34 cellular contexts compared by ENCODE assay signal in genomic region chr7:50159154-50159553, GRCh38.
"Had no signal": no experiment of that assay in that cellular context is flagged by ENCODE, and none has a peak within 500 bp of the region (broad histone marks: within the 10 kb centered on the region; RNA-seq: fewer than 3 reads in every experiment).

No MANE protein-coding gene starts in this region.

- ATAC-seq: activated CD4-positive, CD25-positive, alpha-beta regulatory T cell treated with anti-CD3 and anti-CD28 coated beads, Interleukin-2, amount 50 U/mL, for 24 hours; activated naive CD4-positive, alpha-beta T cell treated with anti-CD3 and anti-CD28 coated beads, Interleukin-2, amount 50 U/mL, for 72 hours; activated naive CD8-positive, alpha-beta T cell treated with anti-CD3 and anti-CD28 coated beads, Interleukin-2, amount 50 U/mL, for 24 hours; activated T-cell treated with anti-CD3 and anti-CD28 coated beads, Interleukin-2, amount 50 U/mL, for 72 hours; foreskin keratinocyte; gastrocnemius medialis; T-helper 17 cell had no signal

- H3K36me3 Mint-ChIP-seq: activated naive CD4-positive, alpha-beta T cell treated with anti-CD3 and anti-CD28 coated beads, Interleukin-2, amount 10 ng/mL, durations not matched to agents 7 days and 5 days; brain had no signal

- H3K4me3 Mint-ChIP-seq: activated B cell treated with CpG ODN at 0.5 μM for 24 hours; activated CD4-positive, alpha-beta memory T cell treated with anti-CD3 and anti-CD28 coated beads, Interleukin-2, amount 10 ng/mL, durations not matched to agents 7 days and 5 days; activated naive CD4-positive, alpha-beta T cell treated with anti-CD3 and anti-CD28 coated beads, Interleukin-2, amount 10 ng/mL, durations not matched to agents 7 days and 5 days; activated naive CD8-positive, alpha-beta T cell treated with anti-CD3 and anti-CD28 coated beads, Interleukin-2, amount 50 U/mL, for 24 hours; activated T-cell treated with anti-CD3 and anti-CD28 coated beads, Interleukin-2, amount 50 U/mL, for 24 hours; activated T-cell treated with anti-CD3 and anti-CD28 coated beads, Interleukin-2, amount 50 U/mL, for 72 hours; brain; T-helper 17 cell; T-helper 2 cell treated with Interferon-gamma antibody and Interleukin-4, amounts not matched to agents 5 μg/mL and 100 μg/mL, for 36 hours had no signal

- H3K27me3 ChIP-seq: adrenal gland, ascending aorta, breast epithelium, cardiac muscle cell, colonic mucosa, foreskin keratinocyte, gastrocnemius medialis had no signal

- H3K27ac ChIP-seq: adrenal gland, ascending aorta, breast epithelium, cardiac muscle cell, colonic mucosa, esophagus muscularis mucosa, foreskin keratinocyte, gastrocnemius medialis, heart left ventricle, WERI-Rb-1 had no signal

- H3K4me3 ChIP-seq: adrenal gland, ascending aorta, breast epithelium, cardiac muscle cell, colonic mucosa, esophagus muscularis mucosa, gastrocnemius medialis, heart left ventricle had no signal

- H3K4me1 Mint-ChIP-seq: brain had no signal

- DNase-seq: activated B cell treated with CpG ODN at 0.5 μM for 24 hours; activated CD4-positive, alpha-beta memory T cell treated with anti-CD3 and anti-CD28 coated beads, Interleukin-2, amount 10 ng/mL, durations not matched to agents 7 days and 5 days; activated CD4-positive, alpha-beta T cell treated with anti-CD3 and anti-CD28 coated beads for 48 hours; activated CD4-positive, alpha-beta T cell treated with anti-CD3 and anti-CD28 coated beads, Interleukin-2, amount 50 U/mL, for 4 hours; activated CD8-positive, alpha-beta memory T cell treated with anti-CD3 and anti-CD28 coated beads, Interleukin-2, amount 50 U/mL, for 48 hours; activated gamma-delta T cell; activated naive CD4-positive, alpha-beta T cell; activated naive CD4-positive, alpha-beta T cell treated with anti-CD3 and anti-CD28 coated beads, Interleukin-2, amount 10 ng/mL, durations not matched to agents 7 days and 5 days; activated naive CD8-positive, alpha-beta T cell treated with anti-CD3 and anti-CD28 coated beads, Interleukin-2, amount 50 U/mL, for 24 hours; activated T-cell treated with anti-CD3 and anti-CD28 coated beads for 4 hours; activated T-cell treated with anti-CD3 and anti-CD28 coated beads, Interleukin-2, amount 50 U/mL, for 24 hours; activated T-cell treated with anti-CD3 and anti-CD28 coated beads, Interleukin-2, amount 50 U/mL, for 72 hours; adrenal gland; amygdala; central memory CD4-positive, alpha-beta T cell; cerebellar nuclear complex; colonic mucosa; effector CD8-positive, alpha-beta T cell; foreskin keratinocyte; gastrocnemius medialis; glutamatergic neuron; heart left ventricle; T-helper 1 cell; T-helper 17 cell; T1000; WERI-Rb-1 had no signal

- H3K9me3 Mint-ChIP-seq: activated CD4-positive, alpha-beta memory T cell treated with anti-CD3 and anti-CD28 coated beads, Interleukin-2, amount 10 ng/mL, durations not matched to agents 7 days and 5 days; activated naive CD4-positive, alpha-beta T cell treated with anti-CD3 and anti-CD28 coated beads, Interleukin-2, amount 10 ng/mL, durations not matched to agents 7 days and 5 days; T-helper 2 cell treated with Interferon-gamma antibody and Interleukin-4, amounts not matched to agents 5 μg/mL and 100 μg/mL, for 36 hours had no signal

- H3K27ac Mint-ChIP-seq: activated B cell treated with CpG ODN at 0.5 μM for 24 hours; activated CD4-positive, alpha-beta memory T cell treated with anti-CD3 and anti-CD28 coated beads, Interleukin-2, amount 10 ng/mL, durations not matched to agents 7 days and 5 days; activated naive CD4-positive, alpha-beta T cell treated with anti-CD3 and anti-CD28 coated beads, Interleukin-2, amount 10 ng/mL, durations not matched to agents 7 days and 5 days; activated T-cell treated with anti-CD3 and anti-CD28 coated beads, Interleukin-2, amount 50 U/mL, for 72 hours; brain; T-helper 2 cell treated with Interferon-gamma antibody and Interleukin-4, amounts not matched to agents 5 μg/mL and 100 μg/mL, for 36 hours had no signal

- H3K27me3 Mint-ChIP-seq: activated B cell treated with CpG ODN at 0.5 μM for 24 hours; activated CD4-positive, alpha-beta memory T cell treated with anti-CD3 and anti-CD28 coated beads, Interleukin-2, amount 10 ng/mL, durations not matched to agents 7 days and 5 days; activated naive CD8-positive, alpha-beta T cell treated with anti-CD3 and anti-CD28 coated beads, Interleukin-2, amount 50 U/mL, for 24 hours; activated T-cell treated with anti-CD3 and anti-CD28 coated beads, Interleukin-2, amount 50 U/mL, for 24 hours; T-helper 17 cell had no signal

- H3K36me3 ChIP-seq: adrenal gland, ascending aorta, breast epithelium, cardiac muscle cell, colonic mucosa, esophagus muscularis mucosa, gastrocnemius medialis, heart left ventricle, WERI-Rb-1 had no signal

- H3K4me1 ChIP-seq: adrenal gland, ascending aorta, breast epithelium, colonic mucosa, esophagus muscularis mucosa, foreskin keratinocyte, gastrocnemius medialis had no signal

- H3K9me3 ChIP-seq: adrenal gland, ascending aorta, breast epithelium, colonic mucosa, esophagus muscularis mucosa, gastrocnemius medialis, heart left ventricle had no signal
